7 cellular contexts compared by ENCODE assay signal in the genomic region with DNA sequence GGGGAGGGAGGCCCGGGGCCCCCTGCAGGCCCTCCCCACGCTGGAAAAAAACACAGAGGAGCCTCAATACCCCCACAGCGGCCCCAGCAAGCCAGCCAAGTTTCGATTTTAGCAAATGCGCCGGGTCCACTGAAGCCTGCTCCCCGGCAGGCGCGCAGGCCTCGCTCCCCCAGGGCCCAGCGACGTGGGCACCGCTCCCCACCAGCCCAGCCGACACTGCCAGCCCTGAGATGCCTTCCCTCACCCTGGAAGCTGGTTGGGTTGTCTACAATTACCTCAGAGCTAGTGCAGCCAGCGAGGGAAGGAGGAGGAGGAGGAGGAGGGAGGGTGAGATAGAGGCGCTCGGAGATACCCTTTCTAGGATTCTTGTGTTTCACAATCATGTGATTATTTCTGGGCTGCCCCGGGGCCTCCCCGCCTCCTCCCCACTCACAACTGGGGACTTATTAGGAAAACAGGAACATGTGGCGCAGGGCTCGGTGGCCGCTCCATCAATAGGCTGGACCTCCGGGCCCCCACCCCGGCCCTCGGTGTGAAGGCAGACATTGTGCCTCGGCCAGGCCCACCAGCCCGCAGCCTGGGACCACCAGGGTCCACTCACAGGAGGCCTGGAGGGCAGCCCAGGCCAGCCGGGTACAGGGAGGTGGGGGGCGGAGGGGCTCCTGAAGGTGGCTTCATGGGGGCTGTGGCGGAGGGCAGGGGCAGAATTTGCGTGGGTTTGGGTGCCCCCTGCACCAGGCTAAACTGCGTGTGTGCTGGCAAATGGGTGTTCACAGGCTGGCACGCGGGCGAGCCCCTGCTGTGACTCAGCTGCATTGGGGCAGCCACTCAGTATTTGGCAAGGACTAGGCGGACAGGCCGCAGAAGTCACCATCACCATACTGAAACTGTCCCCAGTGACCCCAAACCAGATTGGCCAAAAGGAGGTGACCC.
DNase-seq lines count a peak whose midpoint lies in the region; ATAC-seq and TF ChIP-seq lines count a peak whose summit lies in the region.

No MANE protein-coding gene starts in this region.

- peak in 1 of 4 experiments; percentile 14 for TF ChIP-seq CTCF in sigmoid colon (IDR thresholded peaks at IDR 0.05)

- DNase-seq in NOMO-1 (lab: John Stamatoyannopoulos, UW; ENCODE audit: unreplicated experiment in 2 of 2) (peak; percentile 90 to 94), globus pallidus (ENCODE audit: low spot score) (peak; percentile 86), sigmoid colon (peak; percentile 95), NCI-H146 treated with DMSO at 0.1 percent for 48 hours (lab: John Stamatoyannopoulos, UW; ENCODE audit: unreplicated experiment) (no peak)
- peak; percentile 46 for DNase-seq in activated T-helper 2 cell treated with anti-CD3 and anti-CD28 coated beads, Interferon-gamma antibody, Interleukin-2, Interleukin-4, amounts not matched to agents 10 μg/mL and 5 μg/mL and 100 μg/mL, durations not matched to agents 14 hours and 24 hours and 36 hours (ENCODE audit: low spot score)

- peaks cover 41% of the 10 kb centered on the region for H3K4me1 Mint-ChIP-seq in activated T-helper 2 cell treated with anti-CD3 and anti-CD28 coated beads, Interferon-gamma antibody, Interleukin-2, Interleukin-4, amounts not matched to agents 10 μg/mL and 5 μg/mL and 100 μg/mL, durations not matched to agents 14 hours and 24 hours and 36 hours (ENCODE audit: low read depth)

- peak; percentile 53 to 71 for TF ChIP-seq POLR2A in sigmoid colon (IDR thresholded peaks at IDR 0.05)

- WGBS in sigmoid colon, 2 donors = 45 to 74% methylated on average over 37 of the region's 37 CpGs

- peak overlapping the region; percentile 74 for H3K4me3 Mint-ChIP-seq in activated T-helper 2 cell treated with anti-CD3 and anti-CD28 coated beads, Interferon-gamma antibody, Interleukin-2, Interleukin-4, amounts not matched to agents 10 μg/mL and 5 μg/mL and 100 μg/mL, durations not matched to agents 14 hours and 24 hours and 36 hours (ENCODE audit: low read depth)

- peaks cover 0 to 31% (median 14%) of the 10 kb centered on the region in 4 donors for H3K36me3 ChIP-seq in sigmoid colon

- TF ChIP-seq EP300 in sigmoid colon (IDR thresholded peaks at IDR 0.05) = peak in 2 of 4 donors; percentile 28 to 77

- peak overlapping the region; percentile 71 for H3K27ac Mint-ChIP-seq in activated T-helper 2 cell treated with anti-CD3 and anti-CD28 coated beads, Interferon-gamma antibody, Interleukin-2, Interleukin-4, amounts not matched to agents 10 μg/mL and 5 μg/mL and 100 μg/mL, durations not matched to agents 14 hours and 24 hours and 36 hours

- peak overlapping the region; percentile 23 to 53 (median 42) for H3K4me3 ChIP-seq in sigmoid colon

- H3K9me3 Mint-ChIP-seq in activated T-helper 2 cell treated with anti-CD3 and anti-CD28 coated beads, Interferon-gamma antibody, Interleukin-2, Interleukin-4, amounts not matched to agents 10 μg/mL and 5 μg/mL and 100 μg/mL, durations not matched to agents 14 hours and 24 hours and 36 hours = no peaks in the 10 kb centered on the region

- ATAC-seq in GM19397 (IDR thresholded peaks at IDR 0.05; ENCODE audit: unreplicated experiment) (peak; percentile 33), HG02840 (IDR thresholded peaks at IDR 0.05; ENCODE audit: low FRiP score, unreplicated experiment) (no peak)

- peaks cover 47% of the 10 kb centered on the region for H3K36me3 Mint-ChIP-seq in activated T-helper 2 cell treated with anti-CD3 and anti-CD28 coated beads, Interferon-gamma antibody, Interleukin-2, Interleukin-4, amounts not matched to agents 10 μg/mL and 5 μg/mL and 100 μg/mL, durations not matched to agents 14 hours and 24 hours and 36 hours (ENCODE audit: low read depth)

- no peaks in the 10 kb centered on the region for H3K27me3 ChIP-seq in sigmoid colon

- no peaks in the 10 kb centered on the region for H3K27me3 Mint-ChIP-seq in activated T-helper 2 cell treated with anti-CD3 and anti-CD28 coated beads, Interferon-gamma antibody, Interleukin-2, Interleukin-4, amounts not matched to agents 10 μg/mL and 5 μg/mL and 100 μg/mL, durations not matched to agents 14 hours and 24 hours and 36 hours (ENCODE audit: low read depth)

- H3K9me3 ChIP-seq in sigmoid colon = no peaks in the 10 kb centered on the region

- H3K4me1 ChIP-seq in sigmoid colon = peaks cover 0 to 71% (median 67%) of the 10 kb centered on the region in 4 donors

- H3K27ac ChIP-seq in sigmoid colon = peak overlapping the region; percentile 92 to 97 (median 94)

- intact Hi-C loops in activated T-helper 2 cell treated with anti-CD3 and anti-CD28 coated beads, Interferon-gamma antibody, Interleukin-2, Interleukin-4, amounts not matched to agents 10 μg/mL and 5 μg/mL and 100 μg/mL, durations not matched to agents 14 hours and 24 hours and 36 hours (cut with micrococcal nuclease) = loop anchor here (1.0 to 10.0 kb wide), 5 partner anchors 9 to 315 kb away; no protein-coding TSS in a partner anchor
- intact Hi-C loops in sigmoid colon (cut with DNase I) = loop anchor here (5.0 kb wide), 3 partner anchors 60 to 300 kb away; partner anchors contain the start of gene NCOR2
